Comparison of ENCODE assay signal across 32 cellular contexts in the genomic region with DNA sequence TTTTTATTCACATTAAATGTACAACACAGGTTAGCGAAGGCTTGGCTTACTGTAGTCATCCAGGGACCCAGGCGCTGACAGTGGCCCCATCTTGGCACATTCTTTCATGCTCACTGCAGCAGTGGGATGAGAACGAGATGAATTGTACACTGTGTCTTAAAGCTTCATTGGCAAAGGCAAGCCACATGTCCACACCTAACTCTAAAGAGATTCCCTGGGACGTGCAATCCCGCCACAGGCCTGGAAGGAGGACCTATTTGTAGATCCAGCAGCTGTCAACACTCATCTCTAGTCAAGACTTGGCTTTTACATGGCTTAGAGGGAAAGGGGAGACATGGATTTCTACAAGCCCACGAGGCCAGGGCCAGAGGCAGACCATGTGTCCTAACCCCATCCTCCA. TPM values are rescaled to one million over a fixed set of nuclear protein-coding genes. Genes with fewer than 3 reads are reported as not detected.
"Had no signal": no experiment of that assay in that cellular context is flagged by ENCODE, and none has a peak within 500 bp of the region (broad histone marks: within the 10 kb centered on the region; RNA-seq: fewer than 3 reads in every experiment).

No MANE protein-coding gene starts in this region.

- H3K4me1 ChIP-seq: foreskin keratinocyte, parathyroid adenoma, right lobe of liver had no signal

- H3K27ac Mint-ChIP-seq: activated CD4-positive, alpha-beta memory T cell treated with anti-CD3 and anti-CD28 coated beads for 36 hours; dendritic cell treated with granulocyte-macrophage colony-stimulating factor and Interleukin-4, amounts not matched to agents 40 ng/mL and 50 ng/mL, for 4 days; mesothelial cell of epicardium; naive thymus-derived CD8-positive, alpha-beta T cell; T-helper 1 cell treated with Interleukin-12 subunit alpha and Interleukin-12 subunit beta and Interleukin-4 antibody, amounts not matched to agents 30 μg/mL and 1 μg/mL, for 36 hours had no signal

- H3K27ac ChIP-seq: brain microvascular endothelial cell, esophagus muscularis mucosa, foreskin keratinocyte, parathyroid adenoma, right lobe of liver, thoracic aorta, VCaP had no signal

- H3K4me3 ChIP-seq: esophagus muscularis mucosa, right lobe of liver, thoracic aorta had no signal

- DNase-seq: activated CD4-positive, alpha-beta memory T cell treated with anti-CD3 and anti-CD28 coated beads for 36 hours; activated CD4-positive, alpha-beta T cell treated with anti-CD3 and anti-CD28 coated beads for 48 hours; activated CD8-positive, alpha-beta memory T cell treated with anti-CD3 and anti-CD28 coated beads, Interleukin-2, amount 50 U/mL, for 4 hours; activated gamma-delta T cell treated with Interleukin-2 at 50 U/mL for 16 hours; activated naive CD4-positive, alpha-beta T cell treated with anti-CD3 and anti-CD28 coated beads, Interleukin-2, amount 50 U/mL, for 16 hours; activated T-cell treated with anti-CD3 and anti-CD28 coated beads, Interleukin-2, amount 50 U/mL, for 1 hour; amniotic stem cell; brain microvascular endothelial cell; central memory CD4-positive, alpha-beta T cell; foreskin keratinocyte; mammary epithelial cell; naive thymus-derived CD8-positive, alpha-beta T cell; occipital lobe; right lobe of liver; small intestine; stimulated activated CD4-positive, alpha-beta T cell treated with anti-CD3 and anti-CD28 coated beads, Interleukin-4, amount 100 ng/mL, for 24 hours; SW 1271; T-helper 9 cell; trophoblast cell had no signal

- H3K79me2 ChIP-seq: parathyroid adenoma had no signal

- ATAC-seq: foreskin keratinocyte; naive thymus-derived CD8-positive, alpha-beta T cell; right lobe of liver; stimulated activated effector memory CD8-positive, alpha-beta T cell treated with anti-CD3 and anti-CD28 coated beads, Interleukin-12 subunit alpha, Interleukin-12 subunit beta, amount 100 ng/mL, for 72 hours had no signal

- H3K9me3 ChIP-seq: esophagus muscularis mucosa, right lobe of liver, thoracic aorta had no signal

- H3K27me3 Mint-ChIP-seq: activated CD4-positive, alpha-beta memory T cell treated with anti-CD3 and anti-CD28 coated beads for 36 hours; dendritic cell treated with granulocyte-macrophage colony-stimulating factor and Interleukin-4, amounts not matched to agents 40 ng/mL and 50 ng/mL, for 4 days; naive thymus-derived CD8-positive, alpha-beta T cell; stimulated activated naive CD8-positive, alpha-beta T cell treated with anti-CD3 and anti-CD28 coated beads, Interleukin-15, Interleukin-2, amounts not matched to agents 100 ng/mL and 50 ng/mL, for 24 hours had no signal

- H2AFZ ChIP-seq: parathyroid adenoma had no signal

- H3K27me3 ChIP-seq: brain microvascular endothelial cell, esophagus muscularis mucosa, foreskin keratinocyte, right lobe of liver had no signal

- H3K4me1 Mint-ChIP-seq: mesothelial cell of epicardium, neural crest cell had no signal

- H3K36me3 ChIP-seq: brain microvascular endothelial cell, esophagus muscularis mucosa, right lobe of liver, thoracic aorta had no signal

- H3K9me3 Mint-ChIP-seq: activated CD4-positive, alpha-beta memory T cell treated with anti-CD3 and anti-CD28 coated beads for 36 hours; dendritic cell treated with granulocyte-macrophage colony-stimulating factor and Interleukin-4, amounts not matched to agents 40 ng/mL and 50 ng/mL, for 4 days; naive thymus-derived CD8-positive, alpha-beta T cell; neural crest cell; stimulated activated effector memory CD8-positive, alpha-beta T cell treated with anti-CD3 and anti-CD28 coated beads, Interleukin-12 subunit alpha, Interleukin-12 subunit beta, amount 100 ng/mL, for 72 hours; stimulated activated naive CD8-positive, alpha-beta T cell treated with anti-CD3 and anti-CD28 coated beads, Interleukin-15, Interleukin-2, amounts not matched to agents 100 ng/mL and 50 ng/mL, for 24 hours; T-helper 1 cell treated with Interleukin-12 subunit alpha and Interleukin-12 subunit beta and Interleukin-4 antibody, amounts not matched to agents 30 μg/mL and 1 μg/mL, for 36 hours had no signal

- H3K36me3 Mint-ChIP-seq: activated CD4-positive, alpha-beta memory T cell treated with anti-CD3 and anti-CD28 coated beads for 36 hours; mesothelial cell of epicardium; naive thymus-derived CD8-positive, alpha-beta T cell; stimulated activated effector memory CD8-positive, alpha-beta T cell treated with anti-CD3 and anti-CD28 coated beads, Interleukin-12 subunit alpha, Interleukin-12 subunit beta, amount 100 ng/mL, for 72 hours had no signal

- H3K4me3 Mint-ChIP-seq: activated CD4-positive, alpha-beta memory T cell treated with anti-CD3 and anti-CD28 coated beads for 36 hours; dendritic cell treated with granulocyte-macrophage colony-stimulating factor and Interleukin-4, amounts not matched to agents 40 ng/mL and 50 ng/mL, for 4 days; mesothelial cell of epicardium; naive thymus-derived CD8-positive, alpha-beta T cell; neural crest cell; stimulated activated effector memory CD8-positive, alpha-beta T cell treated with anti-CD3 and anti-CD28 coated beads, Interleukin-12 subunit alpha, Interleukin-12 subunit beta, amount 100 ng/mL, for 72 hours; stimulated activated naive CD8-positive, alpha-beta T cell treated with anti-CD3 and anti-CD28 coated beads, Interleukin-15, Interleukin-2, amounts not matched to agents 100 ng/mL and 50 ng/mL, for 24 hours; T-helper 1 cell treated with Interleukin-12 subunit alpha and Interleukin-12 subunit beta and Interleukin-4 antibody, amounts not matched to agents 30 μg/mL and 1 μg/mL, for 36 hours had no signal

- H3K9ac ChIP-seq: parathyroid adenoma had no signal

RNA-seq across cellular contexts. Expression of a gene that starts 16.1 kb away (rescaled TPM):
- total RNA-seq: astrocyte, foreskin keratinocyte, glomerular endothelial cell, mammary epithelial cell, mesothelial cell of epicardium, neural crest cell, occipital lobe, subcutaneous adipose tissue had no signal
- polyA plus RNA-seq: foreskin keratinocyte, mammary epithelial cell had no signal
